16 cellular contexts compared by ENCODE assay signal in genomic region chr17:72097144-72097543, GRCh38. TPM values are rescaled to one million over a fixed set of nuclear protein-coding genes. Genes with fewer than 3 reads are reported as not detected.
DNase-seq lines count a peak whose midpoint lies in the region; ATAC-seq, FAIRE-seq and TF ChIP-seq lines count a peak whose summit lies in the region.
"Had no signal": no experiment of that assay in that cellular context is flagged by ENCODE, and none has a peak within 500 bp of the region (broad histone marks: within the 10 kb centered on the region; RNA-seq: fewer than 3 reads in every experiment).

No MANE protein-coding gene starts in this region.

- TF ChIP-seq CTCF in astrocyte (IDR thresholded peaks at IDR 0.05; ENCODE audit: insufficient read depth, low read depth, low read length), result no peak
- no peak for TF ChIP-seq CTCF in keratinocyte (optimal IDR thresholded peaks at IDR 0.05 in 1 of 3, IDR thresholded peaks at IDR 0.05 in 1 of 3, conservative IDR thresholded peaks at IDR 0.05 in 1 of 3; ENCODE audit: extremely low read depth in 1 of 3, insufficient read depth in 2 of 3, low read length in 3 of 3)

- H2AFZ ChIP-seq in astrocyte (ENCODE audit: low read depth, low read length) (peak overlapping the region; percentile 45), keratinocyte (ENCODE audit: control insufficient read depth, low read length) (no peak overlapping the region)

- H3K36me3 ChIP-seq in MG63 (no peaks in the 10 kb centered on the region), astrocyte (ENCODE audit: insufficient read depth, low read length) (no peaks in the 10 kb centered on the region), keratinocyte (ENCODE audit: control insufficient read depth in 2 of 2, extremely low read depth in 1 of 2, insufficient read depth in 2 of 2, low read length in 2 of 2) (no peaks in the 10 kb centered on the region)

- no peaks in the 10 kb centered on the region for H4K20me1 ChIP-seq in astrocyte (ENCODE audit: insufficient read depth, low read length)
- H4K20me1 ChIP-seq in keratinocyte (ENCODE audit: control insufficient read depth, extremely low read depth, insufficient read depth, low read length), result no peaks in the 10 kb centered on the region

- dilution Hi-C loops in keratinocyte (cut with MboI; ENCODE audit: extremely low pct_ligation_motif_present, low sequenced_read_pairs), result no loop called here

- H3K4me1 ChIP-seq in astrocyte (ENCODE audit: insufficient read depth, low read length), result peaks cover 5% of the 10 kb centered on the region
- H3K4me1 ChIP-seq in keratinocyte (ENCODE audit: control insufficient read depth, extremely low read depth, insufficient read depth, low read length), result no peaks in the 10 kb centered on the region

- peak; percentile 67 for DNase-seq in ELR (ENCODE audit: low read depth)
- DNase-seq in MG63, result peak; percentile 38
- no peak for DNase-seq in astrocyte (ENCODE audit: low read depth)
- DNase-seq in keratinocyte (ENCODE audit: low read depth, low spot score), result no peak
- DNase-seq in activated naive CD4-positive, alpha-beta T cell treated with anti-CD3 and anti-CD28 coated beads, Interleukin-2, amount 50 U/mL, for 16 hours, result no peak
- DNase-seq in RCC 7860 (ENCODE audit: low spot score), result no peak
- DNase-seq: ACHN; CD4-positive, alpha-beta T cell; DMS79; GDM1; H9; NCI-H1436; NCI-H2029 treated with DMSO at 0.1 percent for 48 hours; NCI-H510A treated with DMSO at 0.1 percent for 48 hours had no signal

- H3K27ac Mint-ChIP-seq in astrocyte (ENCODE audit: unreplicated experiment), result no peak overlapping the region
- H3K27ac Mint-ChIP-seq: CD4-positive, alpha-beta T cell; H9; IgD-negative memory B cell had no signal

- no peaks in the 10 kb centered on the region for H3K9me3 ChIP-seq in MG63
- no peaks in the 10 kb centered on the region for H3K9me3 ChIP-seq in astrocyte (ENCODE audit: insufficient read depth, low read depth, low read length)
- H3K9me3 ChIP-seq in keratinocyte (ENCODE audit: control insufficient read depth, low read depth, low read length), result no peaks in the 10 kb centered on the region

- no peak for ATAC-seq in GM18502 (IDR thresholded peaks at IDR 0.05; ENCODE audit: poor library complexity, unreplicated experiment)

- no peaks in the 10 kb centered on the region for H3K9me3 Mint-ChIP-seq in astrocyte (ENCODE audit: unreplicated experiment)
- H3K9me3 Mint-ChIP-seq: CD4-positive, alpha-beta T cell had no signal

- H3K79me2 ChIP-seq in astrocyte (ENCODE audit: insufficient read depth, low read length) (no peaks in the 10 kb centered on the region), keratinocyte (ENCODE audit: control insufficient read depth, insufficient read depth, low read length) (no peaks in the 10 kb centered on the region)

- H3K4me1 Mint-ChIP-seq in astrocyte (ENCODE audit: low read depth, unreplicated experiment), result no peaks in the 10 kb centered on the region
- H3K4me1 Mint-ChIP-seq: IgD-negative memory B cell had no signal

- H3K27me3 Mint-ChIP-seq in astrocyte (ENCODE audit: low read depth, unreplicated experiment), result peaks cover 18% of the 10 kb centered on the region
- H3K27me3 Mint-ChIP-seq: CD4-positive, alpha-beta T cell had no signal

- H3K4me3 Mint-ChIP-seq in astrocyte (ENCODE audit: unreplicated experiment), result no peak overlapping the region
- H3K4me3 Mint-ChIP-seq: CD4-positive, alpha-beta T cell; H9; IgD-negative memory B cell had no signal

- H3K4me2 ChIP-seq in astrocyte (ENCODE audit: low read length) (peak overlapping the region; percentile 30), keratinocyte (ENCODE audit: control insufficient read depth, extremely low read depth, insufficient read depth, low read depth, low read length) (no peak overlapping the region)

- H3K9me1 ChIP-seq in keratinocyte (ENCODE audit: control insufficient read depth, extremely low read depth, insufficient read depth, low read length), result no peaks in the 10 kb centered on the region

- H3K27ac ChIP-seq in astrocyte (ENCODE audit: low read depth, low read length), result no peak overlapping the region
- no peak overlapping the region for H3K27ac ChIP-seq in keratinocyte (ENCODE audit: control insufficient read depth, insufficient read depth, low read length)

- no peak overlapping the region for H3K9ac ChIP-seq in astrocyte (ENCODE audit: low read length)
- no peak overlapping the region for H3K9ac ChIP-seq in keratinocyte (ENCODE audit: control insufficient read depth, extremely low read depth, insufficient read depth, low read length)

- H3K4me3 ChIP-seq in MG63, result no peak overlapping the region
- no peak overlapping the region for H3K4me3 ChIP-seq in astrocyte (ENCODE audit: insufficient read depth, low read depth, low read length)
- H3K4me3 ChIP-seq in keratinocyte (ENCODE audit: control insufficient read depth in 2 of 3, extremely low read depth in 1 of 3, insufficient read depth in 2 of 3, low read depth in 1 of 3, low read length in 3 of 3), result no peak overlapping the region

- no peaks in the 10 kb centered on the region for H3K27me3 ChIP-seq in MG63
- H3K27me3 ChIP-seq in astrocyte (ENCODE audit: insufficient read depth, low read length), result no peaks in the 10 kb centered on the region
- no peaks in the 10 kb centered on the region for H3K27me3 ChIP-seq in keratinocyte (ENCODE audit: control insufficient read depth, extremely low read depth, insufficient read depth, low read length)

- FAIRE-seq in astrocyte (lab: Jason Lieb, UNC) (no peak), keratinocyte (lab: Jason Lieb, UNC) (peak; percentile 75), RCC 7860 (lab: Jason Lieb, UNC) (no peak)

- no peaks in the 10 kb centered on the region for H3K36me3 Mint-ChIP-seq in astrocyte (ENCODE audit: low read depth, unreplicated experiment)
- H3K36me3 Mint-ChIP-seq: IgD-negative memory B cell had no signal

RNA-seq across cellular contexts. Expression of gene SOX9, which starts 23.7 kb away (rescaled TPM):
- 0.82 and 3.0 TPM in 2 replicates for total RNA-seq in MG63 (2014; rRNA removed; shearing (Covaris generic); ENCODE audit: low replicate concordance)
- total RNA-seq in astrocyte, result 33.8 and 37.7 TPM in 2 replicates
- polyA plus RNA-seq in keratinocyte, result 9.2 to 47.3 TPM (median 15.8 TPM) in 3 replicates
- 32.8 TPM for polyA plus RNA-seq in keratinocyte (2011; ENCODE audit: low read depth)
- polyA plus RNA-seq in keratinocyte (2011; cell fraction: cytosol; rRNA removed), result 16.7 and 18.7 TPM in 2 replicates
- 45.0 and 49.8 TPM in 2 replicates for polyA plus RNA-seq in keratinocyte (2011; cell fraction: nucleus; rRNA removed)
- 53.1 and 101 TPM in 2 replicates for polyA plus RNA-seq in keratinocyte (2012; ENCODE audit: low replicate concordance)
- polyA minus RNA-seq in keratinocyte, result 7.0 to 54.7 TPM (median 14.0 TPM) in 3 replicates
- polyA minus RNA-seq in keratinocyte (2011; cell fraction: cytosol; rRNA and poly(A)+ RNA removed), result 57.7 TPM
- polyA minus RNA-seq in keratinocyte (2011; cell fraction: nucleus; rRNA and poly(A)+ RNA removed), result 63.2 and 68.6 TPM in 2 replicates
- total RNA-seq: CD4-positive, alpha-beta T cell had no signal
- polyA plus RNA-seq: IgD-negative memory B cell had no signal

Comparison
In these comparisons a context has a peak if more than half of its experiments do, and no peak if none do; other contexts are left out.
1. DNase-seq: peak in ELR (single experiment) and MG63 (single experiment); none in astrocyte (single experiment), keratinocyte (single experiment), activated naive CD4-positive, alpha-beta T cell treated with anti-CD3 and anti-CD28 coated beads, Interleukin-2, amount 50 U/mL, for 16 hours (single experiment) and RCC 7860 (single experiment).